25 cellular contexts compared by ENCODE assay signal in genomic region chr3:79344876-79345871, GRCh38.
"Had no signal": no experiment of that assay in that cellular context is flagged by ENCODE, and none has a peak within 500 bp of the region (broad histone marks: within the 10 kb centered on the region; RNA-seq: fewer than 3 reads in every experiment).

No MANE protein-coding gene starts in this region.

- H3K4me1 ChIP-seq: body of pancreas, sigmoid colon, stomach, suprapubic skin, uterus had no signal

- ATAC-seq: activated CD8-positive, alpha-beta memory T cell treated with anti-CD3 and anti-CD28 coated beads, Interleukin-2, amount 10 ng/mL, durations not matched to agents 7 days and 5 days; activated CD8-positive, alpha-beta T cell treated with anti-CD3 and anti-CD28 coated beads for 36 hours; activated naive CD8-positive, alpha-beta T cell treated with anti-CD3 and anti-CD28 coated beads, Interleukin-2, amount 50 U/mL, for 24 hours; body of pancreas; stimulated activated memory B cell treated with anti-CD40 and anti-IgM and Interleukin-4, amounts not matched to agents 10 μg/mL and 1 μg/mL and 100 μg/mL, for 72 hours had no signal

- H3K27ac ChIP-seq: body of pancreas, sigmoid colon, stomach, suprapubic skin, uterus, WERI-Rb-1 had no signal

- H3K9me3 ChIP-seq: body of pancreas, sigmoid colon, stomach, suprapubic skin, uterus had no signal

- H3K36me3 ChIP-seq: sigmoid colon, stomach, suprapubic skin, uterus, WERI-Rb-1 had no signal

- H3K4me3 ChIP-seq: body of pancreas, sigmoid colon, smooth muscle cell, stomach, suprapubic skin, uterus had no signal

- H3K4me2 ChIP-seq: smooth muscle cell had no signal

- DNase-seq: activated CD4-positive, alpha-beta T cell treated with anti-CD3 and anti-CD28 coated beads, Interleukin-2, amount 10 ng/mL, durations not matched to agents 7 days and 5 days; activated CD4-positive, CD25-positive, alpha-beta regulatory T cell treated with anti-CD3 and anti-CD28 coated beads, Interleukin-2, amount 50 U/mL, for 72 hours; activated CD8-positive, alpha-beta memory T cell treated with anti-CD3 and anti-CD28 coated beads, Interleukin-2, amount 10 ng/mL, durations not matched to agents 7 days and 5 days; activated CD8-positive, alpha-beta T cell treated with anti-CD3 and anti-CD28 coated beads for 36 hours; activated effector memory CD4-positive, alpha-beta T cell treated with anti-CD3 and anti-CD28 coated beads, Interleukin-2, amount 50 U/mL, for 16 hours; activated naive CD4-positive, alpha-beta T cell treated with anti-CD3 and anti-CD28 coated beads, Interleukin-2, amount 10 ng/mL, durations not matched to agents 7 days and 5 days; activated naive CD8-positive, alpha-beta T cell treated with anti-CD3 and anti-CD28 coated beads, Interleukin-2, amount 50 U/mL, for 24 hours; activated T-cell treated with anti-CD3 and anti-CD28 coated beads for 4 hours; body of pancreas; dermis blood vessel endothelial cell; effector CD8-positive, alpha-beta T cell; glutamatergic neuron; hippocampal formation; nephron progenitor cell; nucleus accumbens; posterior cingulate gyrus; sigmoid colon; stimulated activated CD4-positive, alpha-beta T cell treated with anti-CD3 and anti-CD28 coated beads, Interleukin-15, amount 100 ng/mL, for 24 hours; stomach; T-helper 2 cell; uterus; WERI-Rb-1 had no signal

- H3K27me3 ChIP-seq: body of pancreas, sigmoid colon, stomach, suprapubic skin, uterus had no signal
